In genomic region chr2:64325852-64326577, GRCh38 we compare ENCODE assay signal across 8 cellular contexts.
A peak's percentile ranks its signal among the peaks of the same experiment; 100 is the strongest.
DNase-seq lines count a peak whose midpoint lies in the region; ATAC-seq lines count a peak whose summit lies in the region.

No MANE protein-coding gene starts in this region.

- intact Hi-C loops in head of caudate nucleus (cut with DNase I), result loop anchor here (2.0 to 10.0 kb wide), 3 partner anchors 181 to 539 kb away; partner anchors contain the start of gene PELI1

- CTCF ChIA-PET in activated CD4-positive, alpha-beta T cell treated with anti-CD3 and anti-CD28 coated beads, Interleukin-2, amount 10 ng/mL, durations not matched to agents 7 days and 5 days (lab: Charles Lee), result interaction anchor here (1.0 to 8.8 kb wide), 11 partner anchors 14 to 277 kb away, joined by 3 to 72 read pairs (median 5); no protein-coding TSS in a partner anchor

- ATAC-seq in GM18858 (IDR thresholded peaks at IDR 0.05; ENCODE audit: unreplicated experiment) (peak; percentile 91), HG02938 (IDR thresholded peaks at IDR 0.05; ENCODE audit: unreplicated experiment) (peak; percentile 96)
- ATAC-seq in naive thymus-derived CD8-positive, alpha-beta T cell, result peak; percentile 78 to 83

- peak overlapping the region; percentile 90 for H3K27ac Mint-ChIP-seq in activated CD4-positive, alpha-beta T cell treated with anti-CD3 and anti-CD28 coated beads, Interleukin-2, amount 10 ng/mL, durations not matched to agents 7 days and 5 days
- H3K27ac Mint-ChIP-seq in naive thymus-derived CD8-positive, alpha-beta T cell, result peak overlapping the region; percentile 93 to 98 (median 96)

- no peaks in the 10 kb centered on the region for H3K9me3 Mint-ChIP-seq in activated CD4-positive, alpha-beta T cell treated with anti-CD3 and anti-CD28 coated beads, Interleukin-2, amount 10 ng/mL, durations not matched to agents 7 days and 5 days
- no peaks in the 10 kb centered on the region for H3K9me3 Mint-ChIP-seq in naive thymus-derived CD8-positive, alpha-beta T cell

- peaks cover 68% of the 10 kb centered on the region for H3K4me1 Mint-ChIP-seq in activated CD4-positive, alpha-beta T cell treated with anti-CD3 and anti-CD28 coated beads, Interleukin-2, amount 10 ng/mL, durations not matched to agents 7 days and 5 days
- H3K4me1 Mint-ChIP-seq in naive thymus-derived CD8-positive, alpha-beta T cell, result peaks cover 19 to 63% (median 54%) of the 10 kb centered on the region in 4 donors

- H3K36me3 Mint-ChIP-seq in activated CD4-positive, alpha-beta T cell treated with anti-CD3 and anti-CD28 coated beads, Interleukin-2, amount 10 ng/mL, durations not matched to agents 7 days and 5 days (ENCODE audit: low read depth), result peaks cover 6% of the 10 kb centered on the region
- H3K36me3 Mint-ChIP-seq in naive thymus-derived CD8-positive, alpha-beta T cell, result no peaks in the 10 kb centered on the region

- H3K4me3 Mint-ChIP-seq in activated CD4-positive, alpha-beta T cell treated with anti-CD3 and anti-CD28 coated beads, Interleukin-2, amount 10 ng/mL, durations not matched to agents 7 days and 5 days, result peak overlapping the region; percentile 52
- peak overlapping the region; percentile 74 to 87 (median 85) for H3K4me3 Mint-ChIP-seq in naive thymus-derived CD8-positive, alpha-beta T cell

- peak; percentile 82 for DNase-seq in activated CD4-positive, alpha-beta T cell treated with anti-CD3 and anti-CD28 coated beads, Interleukin-2, amount 10 ng/mL, durations not matched to agents 7 days and 5 days
- peak in 7 of 10 donors; percentile 6 to 72 (median 64) for DNase-seq in naive thymus-derived CD8-positive, alpha-beta T cell
- DNase-seq in head of caudate nucleus (no peak), AML-193 (lab: John Stamatoyannopoulos, UW) (no peak), NCI-H2107 treated with DMSO at 0.1 percent for 48 hours (lab: John Stamatoyannopoulos, UW; ENCODE audit: unreplicated experiment) (no peak), EL (no peak)

- POLR2A ChIA-PET in activated CD4-positive, alpha-beta T cell treated with anti-CD3 and anti-CD28 coated beads, Interleukin-2, amount 10 ng/mL, durations not matched to agents 7 days and 5 days (lab: Charles Lee), result interaction anchor here (0.7 to 1.0 kb wide), 3 partner anchors 8 to 427 kb away, joined by 3 to 4 read pairs (median 3); no protein-coding TSS in a partner anchor
- POLR2A ChIA-PET in naive thymus-derived CD8-positive, alpha-beta T cell (lab: Charles Lee), result interaction anchor here (0.6 to 5.7 kb wide), 6 partner anchors 98 to 289 kb away, joined by 3 to 69 read pairs (median 14); partner anchors contain the start of gene AFTPH

- peaks cover 25% of the 10 kb centered on the region for H3K27me3 Mint-ChIP-seq in activated CD4-positive, alpha-beta T cell treated with anti-CD3 and anti-CD28 coated beads, Interleukin-2, amount 10 ng/mL, durations not matched to agents 7 days and 5 days
- H3K27me3 Mint-ChIP-seq in naive thymus-derived CD8-positive, alpha-beta T cell, result no peaks in the 10 kb centered on the region

Comparison
In these comparisons a context has a peak if more than half of its experiments do, and no peak if none do; other contexts are left out.
1. DNase-seq: peak in activated CD4-positive, alpha-beta T cell treated with anti-CD3 and anti-CD28 coated beads, Interleukin-2, amount 10 ng/mL, durations not matched to agents 7 days and 5 days (single experiment) and naive thymus-derived CD8-positive, alpha-beta T cell (7 of 10); none in head of caudate nucleus (0 of 42), AML-193 (0 of 2), NCI-H2107 treated with DMSO at 0.1 percent for 48 hours (single experiment) and EL (single experiment).
2. Peak in every context shown above with its lines, with median percentiles within 50 percentile points of each other: ATAC-seq.